ENCODE assay signal across 1 cellular context in the genomic region with DNA sequence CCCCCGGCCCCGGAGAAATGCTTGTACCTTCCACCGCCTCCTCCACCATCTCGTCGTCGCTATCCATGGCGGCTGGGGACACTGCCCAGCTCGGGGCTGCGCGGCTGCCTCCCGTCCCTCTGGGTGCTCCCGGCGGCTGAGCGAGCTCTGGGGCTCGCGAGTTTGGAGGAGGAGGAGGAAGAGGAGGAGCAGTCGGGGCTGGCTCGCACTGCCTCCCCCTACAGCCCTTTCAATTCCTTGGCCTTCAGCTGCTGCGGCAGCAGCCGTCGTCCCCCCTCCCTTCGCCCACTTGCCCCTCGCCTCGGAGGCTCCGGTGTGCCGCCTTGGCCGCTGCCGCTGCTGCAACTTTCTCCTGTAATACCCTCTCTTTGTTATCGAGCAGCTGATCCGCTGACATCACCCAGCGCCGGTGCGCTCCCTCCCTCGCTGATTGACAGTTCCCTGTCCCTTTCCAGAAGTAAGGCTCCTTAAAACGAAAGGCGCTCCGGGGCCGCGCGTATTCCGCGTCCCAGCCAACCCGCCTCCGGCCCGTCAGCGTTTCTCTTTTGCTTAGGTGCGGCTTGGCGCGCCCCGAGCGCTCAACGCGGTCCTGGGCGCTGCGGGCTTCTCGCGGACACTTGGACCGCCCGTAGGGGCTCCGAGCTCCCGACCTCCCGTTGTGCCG.
TF ChIP-seq lines count a peak whose summit lies in the region.

A gene (minus strand): TSS at position 149 of the 664 bp plus-strand sequence. CDS start 82 bp downstream, at position 67.

TF ChIP-seq in HEK293, 187 proteins besides CTCF, POLR2A, EP300 and RAD21 (continued from another document and continues in another):
- TF ChIP-seq, protein P1, sequence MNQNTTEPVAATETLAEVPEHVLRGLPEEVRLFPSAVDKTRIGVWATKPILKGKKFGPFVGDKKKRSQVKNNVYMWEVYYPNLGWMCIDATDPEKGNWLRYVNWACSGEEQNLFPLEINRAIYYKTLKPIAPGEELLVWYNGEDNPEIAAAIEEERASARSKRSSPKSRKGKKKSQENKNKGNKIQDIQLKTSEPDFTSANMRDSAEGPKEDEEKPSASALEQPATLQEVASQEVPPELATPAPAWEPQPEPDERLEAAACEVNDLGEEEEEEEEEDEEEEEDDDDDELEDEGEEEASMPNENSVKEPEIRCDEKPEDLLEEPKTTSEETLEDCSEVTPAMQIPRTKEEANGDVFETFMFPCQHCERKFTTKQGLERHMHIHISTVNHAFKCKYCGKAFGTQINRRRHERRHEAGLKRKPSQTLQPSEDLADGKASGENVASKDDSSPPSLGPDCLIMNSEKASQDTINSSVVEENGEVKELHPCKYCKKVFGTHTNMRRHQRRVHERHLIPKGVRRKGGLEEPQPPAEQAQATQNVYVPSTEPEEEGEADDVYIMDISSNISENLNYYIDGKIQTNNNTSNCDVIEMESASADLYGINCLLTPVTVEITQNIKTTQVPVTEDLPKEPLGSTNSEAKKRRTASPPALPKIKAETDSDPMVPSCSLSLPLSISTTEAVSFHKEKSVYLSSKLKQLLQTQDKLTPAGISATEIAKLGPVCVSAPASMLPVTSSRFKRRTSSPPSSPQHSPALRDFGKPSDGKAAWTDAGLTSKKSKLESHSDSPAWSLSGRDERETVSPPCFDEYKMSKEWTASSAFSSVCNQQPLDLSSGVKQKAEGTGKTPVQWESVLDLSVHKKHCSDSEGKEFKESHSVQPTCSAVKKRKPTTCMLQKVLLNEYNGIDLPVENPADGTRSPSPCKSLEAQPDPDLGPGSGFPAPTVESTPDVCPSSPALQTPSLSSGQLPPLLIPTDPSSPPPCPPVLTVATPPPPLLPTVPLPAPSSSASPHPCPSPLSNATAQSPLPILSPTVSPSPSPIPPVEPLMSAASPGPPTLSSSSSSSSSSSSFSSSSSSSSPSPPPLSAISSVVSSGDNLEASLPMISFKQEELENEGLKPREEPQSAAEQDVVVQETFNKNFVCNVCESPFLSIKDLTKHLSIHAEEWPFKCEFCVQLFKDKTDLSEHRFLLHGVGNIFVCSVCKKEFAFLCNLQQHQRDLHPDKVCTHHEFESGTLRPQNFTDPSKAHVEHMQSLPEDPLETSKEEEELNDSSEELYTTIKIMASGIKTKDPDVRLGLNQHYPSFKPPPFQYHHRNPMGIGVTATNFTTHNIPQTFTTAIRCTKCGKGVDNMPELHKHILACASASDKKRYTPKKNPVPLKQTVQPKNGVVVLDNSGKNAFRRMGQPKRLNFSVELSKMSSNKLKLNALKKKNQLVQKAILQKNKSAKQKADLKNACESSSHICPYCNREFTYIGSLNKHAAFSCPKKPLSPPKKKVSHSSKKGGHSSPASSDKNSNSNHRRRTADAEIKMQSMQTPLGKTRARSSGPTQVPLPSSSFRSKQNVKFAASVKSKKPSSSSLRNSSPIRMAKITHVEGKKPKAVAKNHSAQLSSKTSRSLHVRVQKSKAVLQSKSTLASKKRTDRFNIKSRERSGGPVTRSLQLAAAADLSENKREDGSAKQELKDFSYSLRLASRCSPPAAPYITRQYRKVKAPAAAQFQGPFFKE (tag by site-specific recombination; IDR thresholded peaks at IDR 0.05; ENCODE audit: borderline replicate concordance) = no peak
- TF ChIP-seq KLF10 (tag by site-specific recombination; IDR thresholded peaks at IDR 0.05) (no peak), ZSCAN23 (tag by site-specific recombination; IDR thresholded peaks at IDR 0.05) (no peak), ZBTB20 (tag by site-specific recombination; IDR thresholded peaks at IDR 0.05) (peak; percentile 54), ZNF785 (tag by site-specific recombination; IDR thresholded peaks at IDR 0.05) (no peak), ZNF658 (tag by site-specific recombination; IDR thresholded peaks at IDR 0.05) (no peak), ZNF624 (tag by site-specific recombination; IDR thresholded peaks at IDR 0.05) (no peak), ZNF621 (tag by site-specific recombination; IDR thresholded peaks at IDR 0.05) (no peak), ZNF548 (tag by site-specific recombination; IDR thresholded peaks at IDR 0.05) (no peak), WT1 (tag by site-specific recombination; IDR thresholded peaks at IDR 0.05) (no peak; the same call in 1 of the 2 replicates), ZNF629 (tag by site-specific recombination; IDR thresholded peaks at IDR 0.05) (peak; percentile 86), ZNF184 (tag by site-specific recombination; IDR thresholded peaks at IDR 0.05) (peak; percentile 43; the same call in 1 of the 2 replicates), ZNF391 (tag by site-specific recombination; IDR thresholded peaks at IDR 0.05; ENCODE audit: borderline replicate concordance, low read depth) (no peak), ZNF211 (tag by site-specific recombination; IDR thresholded peaks at IDR 0.05; ENCODE audit: low read depth) (no peak), HOXD13 (CRISPR knock-in tag; IDR thresholded peaks at IDR 0.05; ENCODE audit: borderline replicate concordance) (no peak), ZNF473 (tag by site-specific recombination; IDR thresholded peaks at IDR 0.05) (no peak), ZNF660 (tag by site-specific recombination; IDR thresholded peaks at IDR 0.05) (peak; percentile 60), ZNF416 (tag by site-specific recombination; IDR thresholded peaks at IDR 0.05) (no peak), YY1 (tag by site-specific recombination; IDR thresholded peaks at IDR 0.05) (peak; percentile 54), KLF9 (tag by site-specific recombination; IDR thresholded peaks at IDR 0.05; ENCODE audit: low read depth) (no peak), ZNF19 (tag by site-specific recombination; IDR thresholded peaks at IDR 0.05; ENCODE audit: low read depth) (no peak), ZNF837 (tag by site-specific recombination; IDR thresholded peaks at IDR 0.05) (no peak), ZBTB21 (tag by site-specific recombination; IDR thresholded peaks at IDR 0.05) (peak; percentile 76), SCRT1 (tag by site-specific recombination; IDR thresholded peaks at IDR 0.05; ENCODE audit: borderline replicate concordance) (no peak)
- TF ChIP-seq, protein P2, sequence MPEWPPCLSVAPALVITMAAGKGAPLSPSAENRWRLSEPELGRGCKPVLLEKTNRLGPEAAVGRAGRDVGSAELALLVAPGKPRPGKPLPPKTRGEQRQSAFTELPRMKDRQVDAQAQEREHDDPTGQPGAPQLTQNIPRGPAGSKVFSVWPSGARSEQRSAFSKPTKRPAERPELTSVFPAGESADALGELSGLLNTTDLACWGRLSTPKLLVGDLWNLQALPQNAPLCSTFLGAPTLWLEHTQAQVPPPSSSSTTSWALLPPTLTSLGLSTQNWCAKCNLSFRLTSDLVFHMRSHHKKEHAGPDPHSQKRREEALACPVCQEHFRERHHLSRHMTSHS (tag by site-specific recombination; IDR thresholded peaks at IDR 0.05) = no peak
- TF ChIP-seq, protein P3, sequence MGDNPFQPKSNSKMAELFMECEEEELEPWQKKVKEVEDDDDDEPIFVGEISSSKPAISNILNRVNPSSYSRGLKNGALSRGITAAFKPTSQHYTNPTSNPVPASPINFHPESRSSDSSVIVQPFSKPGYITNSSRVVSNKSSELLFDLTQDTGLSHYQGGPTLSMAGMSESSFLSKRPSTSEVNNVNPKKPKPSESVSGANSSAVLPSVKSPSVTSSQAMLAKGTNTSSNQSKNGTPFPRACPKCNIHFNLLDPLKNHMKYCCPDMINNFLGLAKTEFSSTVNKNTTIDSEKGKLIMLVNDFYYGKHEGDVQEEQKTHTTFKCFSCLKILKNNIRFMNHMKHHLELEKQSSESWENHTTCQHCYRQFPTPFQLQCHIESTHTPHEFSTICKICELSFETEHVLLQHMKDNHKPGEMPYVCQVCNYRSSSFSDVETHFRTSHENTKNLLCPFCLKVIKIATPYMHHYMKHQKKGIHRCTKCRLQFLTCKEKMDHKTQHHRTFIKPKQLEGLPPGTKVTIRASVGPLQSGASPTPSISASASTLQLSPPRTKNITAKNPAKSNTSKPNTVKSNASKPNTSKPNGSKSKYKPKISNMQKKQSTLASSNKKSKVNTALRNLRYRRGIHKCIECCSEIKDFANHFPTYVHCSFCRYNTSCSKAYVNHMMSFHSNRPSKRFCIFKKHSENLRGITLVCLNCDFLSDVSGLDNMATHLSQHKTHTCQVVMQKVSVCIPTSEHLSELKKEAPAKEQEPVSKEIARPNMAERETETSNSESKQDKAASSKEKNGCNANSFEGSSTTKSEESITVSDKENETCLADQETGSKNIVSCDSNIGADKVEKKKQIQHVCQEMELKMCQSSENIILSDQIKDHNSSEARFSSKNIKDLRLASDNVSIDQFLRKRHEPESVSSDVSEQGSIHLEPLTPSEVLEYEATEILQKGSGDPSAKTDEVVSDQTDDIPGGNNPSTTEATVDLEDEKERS (tag by site-specific recombination; IDR thresholded peaks at IDR 0.05) = no peak
- TF ChIP-seq, protein P4, sequence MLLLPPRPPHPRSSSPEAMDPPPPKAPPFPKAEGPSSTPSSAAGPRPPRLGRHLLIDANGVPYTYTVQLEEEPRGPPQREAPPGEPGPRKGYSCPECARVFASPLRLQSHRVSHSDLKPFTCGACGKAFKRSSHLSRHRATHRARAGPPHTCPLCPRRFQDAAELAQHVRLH (tag by site-specific recombination; IDR thresholded peaks at IDR 0.05) = no peak
- TF ChIP-seq, protein P5, sequence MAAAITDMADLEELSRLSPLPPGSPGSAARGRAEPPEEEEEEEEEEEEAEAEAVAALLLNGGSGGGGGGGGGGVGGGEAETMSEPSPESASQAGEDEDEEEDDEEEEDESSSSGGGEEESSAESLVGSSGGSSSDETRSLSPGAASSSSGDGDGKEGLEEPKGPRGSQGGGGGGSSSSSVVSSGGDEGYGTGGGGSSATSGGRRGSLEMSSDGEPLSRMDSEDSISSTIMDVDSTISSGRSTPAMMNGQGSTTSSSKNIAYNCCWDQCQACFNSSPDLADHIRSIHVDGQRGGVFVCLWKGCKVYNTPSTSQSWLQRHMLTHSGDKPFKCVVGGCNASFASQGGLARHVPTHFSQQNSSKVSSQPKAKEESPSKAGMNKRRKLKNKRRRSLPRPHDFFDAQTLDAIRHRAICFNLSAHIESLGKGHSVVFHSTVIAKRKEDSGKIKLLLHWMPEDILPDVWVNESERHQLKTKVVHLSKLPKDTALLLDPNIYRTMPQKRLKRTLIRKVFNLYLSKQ (tag by site-specific recombination; IDR thresholded peaks at IDR 0.05; ENCODE audit: borderline replicate concordance) = no peak
- TF ChIP-seq, protein P6, sequence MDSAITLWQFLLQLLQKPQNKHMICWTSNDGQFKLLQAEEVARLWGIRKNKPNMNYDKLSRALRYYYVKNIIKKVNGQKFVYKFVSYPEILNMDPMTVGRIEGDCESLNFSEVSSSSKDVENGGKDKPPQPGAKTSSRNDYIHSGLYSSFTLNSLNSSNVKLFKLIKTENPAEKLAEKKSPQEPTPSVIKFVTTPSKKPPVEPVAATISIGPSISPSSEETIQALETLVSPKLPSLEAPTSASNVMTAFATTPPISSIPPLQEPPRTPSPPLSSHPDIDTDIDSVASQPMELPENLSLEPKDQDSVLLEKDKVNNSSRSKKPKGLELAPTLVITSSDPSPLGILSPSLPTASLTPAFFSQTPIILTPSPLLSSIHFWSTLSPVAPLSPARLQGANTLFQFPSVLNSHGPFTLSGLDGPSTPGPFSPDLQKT (IDR thresholded peaks at IDR 0.05; ENCODE audit: borderline replicate concordance, low read depth, low read length) = no peak
- TF ChIP-seq, protein P7, sequence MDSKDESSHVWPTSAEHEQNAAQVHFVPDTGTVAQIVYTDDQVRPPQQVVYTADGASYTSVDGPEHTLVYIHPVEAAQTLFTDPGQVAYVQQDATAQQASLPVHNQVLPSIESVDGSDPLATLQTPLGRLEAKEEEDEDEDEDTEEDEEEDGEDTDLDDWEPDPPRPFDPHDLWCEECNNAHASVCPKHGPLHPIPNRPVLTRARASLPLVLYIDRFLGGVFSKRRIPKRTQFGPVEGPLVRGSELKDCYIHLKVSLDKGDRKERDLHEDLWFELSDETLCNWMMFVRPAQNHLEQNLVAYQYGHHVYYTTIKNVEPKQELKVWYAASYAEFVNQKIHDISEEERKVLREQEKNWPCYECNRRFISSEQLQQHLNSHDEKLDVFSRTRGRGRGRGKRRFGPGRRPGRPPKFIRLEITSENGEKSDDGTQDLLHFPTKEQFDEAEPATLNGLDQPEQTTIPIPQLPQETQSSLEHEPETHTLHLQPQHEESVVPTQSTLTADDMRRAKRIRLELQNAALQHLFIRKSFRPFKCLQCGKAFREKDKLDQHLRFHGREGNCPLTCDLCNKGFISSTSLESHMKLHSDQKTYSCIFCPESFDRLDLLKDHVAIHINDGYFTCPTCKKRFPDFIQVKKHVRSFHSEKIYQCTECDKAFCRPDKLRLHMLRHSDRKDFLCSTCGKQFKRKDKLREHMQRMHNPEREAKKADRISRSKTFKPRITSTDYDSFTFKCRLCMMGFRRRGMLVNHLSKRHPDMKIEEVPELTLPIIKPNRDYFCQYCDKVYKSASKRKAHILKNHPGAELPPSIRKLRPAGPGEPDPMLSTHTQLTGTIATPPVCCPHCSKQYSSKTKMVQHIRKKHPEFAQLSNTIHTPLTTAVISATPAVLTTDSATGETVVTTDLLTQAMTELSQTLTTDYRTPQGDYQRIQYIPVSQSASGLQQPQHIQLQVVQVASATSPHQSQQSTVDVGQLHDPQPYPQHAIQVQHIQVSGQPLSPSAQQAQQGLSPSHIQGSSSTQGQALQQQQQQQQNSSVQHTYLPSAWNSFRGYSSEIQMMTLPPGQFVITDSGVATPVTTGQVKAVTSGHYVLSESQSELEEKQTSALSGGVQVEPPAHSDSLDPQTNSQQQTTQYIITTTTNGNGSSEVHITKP (tag by site-specific recombination; IDR thresholded peaks at IDR 0.05) = peak; percentile 72
- TF ChIP-seq, protein P8, sequence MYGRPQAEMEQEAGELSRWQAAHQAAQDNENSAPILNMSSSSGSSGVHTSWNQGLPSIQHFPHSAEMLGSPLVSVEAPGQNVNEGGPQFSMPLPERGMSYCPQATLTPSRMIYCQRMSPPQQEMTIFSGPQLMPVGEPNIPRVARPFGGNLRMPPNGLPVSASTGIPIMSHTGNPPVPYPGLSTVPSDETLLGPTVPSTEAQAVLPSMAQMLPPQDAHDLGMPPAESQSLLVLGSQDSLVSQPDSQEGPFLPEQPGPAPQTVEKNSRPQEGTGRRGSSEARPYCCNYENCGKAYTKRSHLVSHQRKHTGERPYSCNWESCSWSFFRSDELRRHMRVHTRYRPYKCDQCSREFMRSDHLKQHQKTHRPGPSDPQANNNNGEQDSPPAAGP (tag by site-specific recombination; IDR thresholded peaks at IDR 0.05) = no peak
- TF ChIP-seq, protein P9, sequence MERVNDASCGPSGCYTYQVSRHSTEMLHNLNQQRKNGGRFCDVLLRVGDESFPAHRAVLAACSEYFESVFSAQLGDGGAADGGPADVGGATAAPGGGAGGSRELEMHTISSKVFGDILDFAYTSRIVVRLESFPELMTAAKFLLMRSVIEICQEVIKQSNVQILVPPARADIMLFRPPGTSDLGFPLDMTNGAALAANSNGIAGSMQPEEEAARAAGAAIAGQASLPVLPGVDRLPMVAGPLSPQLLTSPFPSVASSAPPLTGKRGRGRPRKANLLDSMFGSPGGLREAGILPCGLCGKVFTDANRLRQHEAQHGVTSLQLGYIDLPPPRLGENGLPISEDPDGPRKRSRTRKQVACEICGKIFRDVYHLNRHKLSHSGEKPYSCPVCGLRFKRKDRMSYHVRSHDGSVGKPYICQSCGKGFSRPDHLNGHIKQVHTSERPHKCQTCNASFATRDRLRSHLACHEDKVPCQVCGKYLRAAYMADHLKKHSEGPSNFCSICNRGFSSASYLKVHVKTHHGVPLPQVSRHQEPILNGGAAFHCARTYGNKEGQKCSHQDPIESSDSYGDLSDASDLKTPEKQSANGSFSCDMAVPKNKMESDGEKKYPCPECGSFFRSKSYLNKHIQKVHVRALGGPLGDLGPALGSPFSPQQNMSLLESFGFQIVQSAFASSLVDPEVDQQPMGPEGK (tag by site-specific recombination; IDR thresholded peaks at IDR 0.05) = peak; percentile 72
